5 cellular contexts compared by ENCODE assay signal in the genomic region with DNA sequence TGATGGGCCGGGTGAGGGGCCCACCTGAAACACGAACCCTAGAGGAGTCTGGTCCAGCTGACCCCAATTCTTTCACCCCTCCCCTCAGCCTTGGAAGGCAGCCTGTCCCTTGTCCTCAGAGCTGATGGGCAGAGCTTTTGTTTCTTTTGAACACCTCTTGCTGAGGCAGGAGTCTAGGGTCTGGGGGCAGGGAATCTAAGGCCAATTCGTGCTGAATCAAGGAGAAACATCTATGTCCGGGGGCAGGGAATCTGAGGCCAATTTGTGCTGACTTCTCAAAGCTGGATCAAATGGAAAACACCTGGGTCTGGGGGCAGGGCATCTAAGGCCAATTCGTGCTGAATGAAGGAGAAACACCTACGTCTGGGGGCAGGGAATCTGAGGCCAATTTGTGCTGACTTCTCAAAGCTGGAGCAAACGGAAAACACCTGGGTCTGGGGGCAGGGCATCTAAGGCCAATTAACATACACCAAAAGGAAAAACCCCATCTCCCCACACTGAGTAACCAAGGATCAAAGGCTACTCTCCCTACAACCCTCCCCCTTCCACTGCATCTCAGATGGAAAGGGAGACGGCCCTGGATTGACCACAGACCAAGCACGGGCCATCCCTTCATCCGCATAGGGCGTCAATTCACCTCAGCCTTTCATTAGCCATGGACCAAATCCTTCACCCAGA. TPM values are rescaled to one million over a fixed set of nuclear protein-coding genes. Genes with fewer than 3 reads are reported as not detected.
"Had no signal": no experiment of that assay in that cellular context is flagged by ENCODE, and none has a peak within 500 bp of the region (broad histone marks: within the 10 kb centered on the region; RNA-seq: fewer than 3 reads in every experiment).

No MANE protein-coding gene starts in this region.

RNA-seq across cellular contexts. Expression of gene CD8B, which starts 21.7 kb away (rescaled TPM):
- total RNA-seq: bronchial epithelial cell, LHCN-M2, NCI-H460, RPMI7951, SJSA1 had no signal

RNA-seq across cellular contexts. Expression of gene CD8A, which starts 49.3 kb away (rescaled TPM):
- total RNA-seq: LHCN-M2, RPMI7951, SJSA1 had no signal
